ENCODE assay signal across 15 cellular contexts in genomic region chr15:51160484-51160883, GRCh38.
"Had no signal": no experiment of that assay in that cellular context is flagged by ENCODE, and none has a peak within 500 bp of the region (broad histone marks: within the 10 kb centered on the region; RNA-seq: fewer than 3 reads in every experiment).

No MANE protein-coding gene starts in this region.

- H3K36me3 ChIP-seq: left lung, neural progenitor cell, upper lobe of left lung had no signal

- H3K27ac ChIP-seq: epithelial cell of prostate, left lung, neural progenitor cell, parathyroid adenoma, upper lobe of left lung had no signal

- ATAC-seq: activated CD8-positive, alpha-beta T cell treated with anti-CD3 and anti-CD28 coated beads, Interleukin-2, amount 10 ng/mL, durations not matched to agents 7 days and 5 days; activated naive CD8-positive, alpha-beta T cell treated with anti-CD3 and anti-CD28 coated beads, Interleukin-2, amount 50 U/mL, for 24 hours; left lung; right cardiac atrium; WTC11 had no signal

- H3K27me3 ChIP-seq: neural progenitor cell, upper lobe of left lung had no signal

- H3K4me3 ChIP-seq: left lung, neural progenitor cell, upper lobe of left lung had no signal

- DNase-seq: activated CD4-positive, alpha-beta T cell treated with anti-CD3 and anti-CD28 coated beads for 48 hours; activated CD8-positive, alpha-beta memory T cell treated with anti-CD3 and anti-CD28 coated beads, Interleukin-2, amount 50 U/mL, for 48 hours; activated CD8-positive, alpha-beta T cell treated with anti-CD3 and anti-CD28 coated beads, Interleukin-2, amount 10 ng/mL, durations not matched to agents 7 days and 5 days; activated naive CD8-positive, alpha-beta T cell treated with anti-CD3 and anti-CD28 coated beads, Interleukin-2, amount 50 U/mL, for 24 hours; central memory CD4-positive, alpha-beta T cell; cortex of kidney; effector memory CD4-positive, alpha-beta T cell; left lung; small intestine had no signal
